In the genomic region with DNA sequence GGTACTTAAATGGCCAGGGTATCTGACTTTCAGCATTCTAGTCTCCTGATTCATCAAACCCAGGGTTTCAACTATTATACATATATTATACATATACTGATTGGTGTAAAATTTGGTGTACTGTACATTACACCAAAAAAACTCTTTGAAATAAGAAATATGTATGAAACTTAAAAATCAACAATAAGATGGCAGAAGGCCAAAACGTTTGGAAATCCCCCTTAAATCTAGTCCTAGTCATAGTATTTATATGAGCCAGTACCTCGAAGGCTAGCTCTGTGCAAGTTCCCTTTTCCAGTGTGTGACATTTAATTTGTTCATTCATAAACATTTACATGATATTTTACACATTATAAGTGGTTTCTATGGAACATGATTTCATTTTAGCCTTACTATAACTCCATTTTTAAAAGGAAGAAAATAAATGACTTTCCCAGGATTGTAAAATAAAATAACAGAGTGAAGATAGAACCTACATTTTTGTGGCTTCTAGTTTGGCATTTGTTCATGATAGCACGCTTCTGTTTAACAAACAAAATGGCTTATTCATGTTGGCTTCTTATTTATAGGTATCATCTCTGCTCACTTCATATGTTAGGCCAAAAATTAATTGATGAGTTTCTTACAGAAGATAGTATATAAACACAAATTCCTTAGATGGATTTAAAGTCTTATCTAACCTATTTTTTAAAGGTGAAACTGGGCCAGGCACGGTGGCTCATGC, we compare ENCODE assay signal across 1 cellular context.
TF ChIP-seq lines count a peak whose summit lies in the region.

No MANE protein-coding gene starts in this region.

TF ChIP-seq in GM12878, 131 proteins besides CTCF, POLR2A, EP300 and RAD21 (continued from another document):
- TF ChIP-seq, protein P1, sequence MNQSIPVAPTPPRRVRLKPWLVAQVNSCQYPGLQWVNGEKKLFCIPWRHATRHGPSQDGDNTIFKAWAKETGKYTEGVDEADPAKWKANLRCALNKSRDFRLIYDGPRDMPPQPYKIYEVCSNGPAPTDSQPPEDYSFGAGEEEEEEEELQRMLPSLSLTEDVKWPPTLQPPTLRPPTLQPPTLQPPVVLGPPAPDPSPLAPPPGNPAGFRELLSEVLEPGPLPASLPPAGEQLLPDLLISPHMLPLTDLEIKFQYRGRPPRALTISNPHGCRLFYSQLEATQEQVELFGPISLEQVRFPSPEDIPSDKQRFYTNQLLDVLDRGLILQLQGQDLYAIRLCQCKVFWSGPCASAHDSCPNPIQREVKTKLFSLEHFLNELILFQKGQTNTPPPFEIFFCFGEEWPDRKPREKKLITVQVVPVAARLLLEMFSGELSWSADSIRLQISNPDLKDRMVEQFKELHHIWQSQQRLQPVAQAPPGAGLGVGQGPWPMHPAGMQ (IDR thresholded peaks at IDR 0.05; ENCODE audit: borderline replicate concordance) = no peak
- no peak for TF ChIP-seq HDAC6 (IDR thresholded peaks at IDR 0.05; ENCODE audit: unreplicated experiment)
- no peak for TF ChIP-seq EGR1 (IDR thresholded peaks at IDR 0.05; ENCODE audit: borderline replicate concordance in 1 of 2, low read depth in 2 of 2, low read length in 2 of 2)
- TF ChIP-seq NFYA (IDR thresholded peaks at IDR 0.05; ENCODE audit: borderline replicate concordance, low read depth, low read length) = no peak
- TF ChIP-seq JUNB (IDR thresholded peaks at IDR 0.05) = peak; percentile 47
- no peak for TF ChIP-seq ZNF217 (IDR thresholded peaks at IDR 0.05)
- TF ChIP-seq, protein P2, sequence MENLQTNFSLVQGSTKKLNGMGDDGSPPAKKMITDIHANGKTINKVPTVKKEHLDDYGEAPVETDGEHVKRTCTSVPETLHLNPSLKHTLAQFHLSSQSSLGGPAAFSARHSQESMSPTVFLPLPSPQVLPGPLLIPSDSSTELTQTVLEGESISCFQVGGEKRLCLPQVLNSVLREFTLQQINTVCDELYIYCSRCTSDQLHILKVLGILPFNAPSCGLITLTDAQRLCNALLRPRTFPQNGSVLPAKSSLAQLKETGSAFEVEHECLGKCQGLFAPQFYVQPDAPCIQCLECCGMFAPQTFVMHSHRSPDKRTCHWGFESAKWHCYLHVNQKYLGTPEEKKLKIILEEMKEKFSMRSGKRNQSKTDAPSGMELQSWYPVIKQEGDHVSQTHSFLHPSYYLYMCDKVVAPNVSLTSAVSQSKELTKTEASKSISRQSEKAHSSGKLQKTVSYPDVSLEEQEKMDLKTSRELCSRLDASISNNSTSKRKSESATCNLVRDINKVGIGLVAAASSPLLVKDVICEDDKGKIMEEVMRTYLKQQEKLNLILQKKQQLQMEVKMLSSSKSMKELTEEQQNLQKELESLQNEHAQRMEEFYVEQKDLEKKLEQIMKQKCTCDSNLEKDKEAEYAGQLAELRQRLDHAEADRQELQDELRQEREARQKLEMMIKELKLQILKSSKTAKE (IDR thresholded peaks at IDR 0.05; ENCODE audit: low read depth, poor library complexity, severe bottlenecking) = no peak
- no peak for TF ChIP-seq PML (IDR thresholded peaks at IDR 0.05; ENCODE audit: low read length)
- TF ChIP-seq WRNIP1 (IDR thresholded peaks at IDR 0.05; ENCODE audit: borderline replicate concordance, low read depth, low read length) = no peak
- TF ChIP-seq STAT3 (IDR thresholded peaks at IDR 0.05; ENCODE audit: low read depth, low read length) = no peak
- TF ChIP-seq, protein P3, sequence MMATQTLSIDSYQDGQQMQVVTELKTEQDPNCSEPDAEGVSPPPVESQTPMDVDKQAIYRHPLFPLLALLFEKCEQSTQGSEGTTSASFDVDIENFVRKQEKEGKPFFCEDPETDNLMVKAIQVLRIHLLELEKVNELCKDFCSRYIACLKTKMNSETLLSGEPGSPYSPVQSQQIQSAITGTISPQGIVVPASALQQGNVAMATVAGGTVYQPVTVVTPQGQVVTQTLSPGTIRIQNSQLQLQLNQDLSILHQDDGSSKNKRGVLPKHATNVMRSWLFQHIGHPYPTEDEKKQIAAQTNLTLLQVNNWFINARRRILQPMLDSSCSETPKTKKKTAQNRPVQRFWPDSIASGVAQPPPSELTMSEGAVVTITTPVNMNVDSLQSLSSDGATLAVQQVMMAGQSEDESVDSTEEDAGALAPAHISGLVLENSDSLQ (IDR thresholded peaks at IDR 0.05) = no peak
